ENCODE assay signal across 8 cellular contexts in the genomic region with DNA sequence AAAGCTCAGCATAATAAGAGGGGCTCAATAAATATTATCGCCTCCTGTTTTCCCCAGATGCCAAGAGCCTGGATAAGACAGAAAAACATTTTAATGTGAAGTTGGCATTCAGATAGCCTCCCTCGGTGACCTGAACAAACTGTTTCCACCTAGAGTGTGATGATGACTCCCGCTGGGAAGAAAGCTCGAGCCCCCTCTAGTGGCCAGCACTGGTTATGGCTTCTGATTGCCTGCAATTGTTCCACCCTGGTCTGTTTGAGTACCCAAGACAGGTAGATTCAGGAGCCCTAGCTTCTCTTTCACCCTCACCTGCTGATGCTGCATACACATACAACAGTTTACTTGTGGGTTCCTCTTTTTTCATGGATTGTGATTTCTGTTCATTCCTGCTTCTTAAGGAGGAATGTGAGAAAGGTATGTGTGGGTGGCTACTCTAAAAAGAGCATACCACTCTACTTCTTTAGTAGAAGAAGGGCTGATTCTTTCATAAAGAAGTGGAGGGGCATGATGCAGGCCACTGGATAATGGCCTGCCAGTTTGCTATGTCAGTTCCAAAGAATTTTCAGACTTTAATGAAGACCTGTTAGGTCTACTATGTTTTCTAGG. TPM values are rescaled to one million over a fixed set of nuclear protein-coding genes. Genes with fewer than 3 reads are reported as not detected.
A peak's percentile ranks its signal among the peaks of the same experiment; 100 is the strongest.
DNase-seq lines count a peak whose midpoint lies in the region; ATAC-seq and TF ChIP-seq lines count a peak whose summit lies in the region.

No MANE protein-coding gene starts in this region.

- H3K36me3 Mint-ChIP-seq in CD4-positive, CD25-positive, alpha-beta regulatory T cell: peaks cover 25% of the 10 kb centered on the region

- H3K27ac Mint-ChIP-seq in CD4-positive, CD25-positive, alpha-beta regulatory T cell: peak overlapping the region in 2 of 3 donors; percentile 7 to 12

- TF ChIP-seq POLR2A in adrenal gland (IDR thresholded peaks at IDR 0.05): no peak
- no peak for TF ChIP-seq POLR2A in sigmoid colon (IDR thresholded peaks at IDR 0.05)

- H3K4me1 ChIP-seq in CD4-positive, CD25-positive, alpha-beta regulatory T cell (ENCODE audit: control insufficient read depth, insufficient read depth, low read length, poor library complexity, severe bottlenecking): peaks cover under 1% of the 10 kb centered on the region
- peaks cover 8 to 37% of the 10 kb centered on the region in 2 donors for H3K4me1 ChIP-seq in adrenal gland (replicated peaks in 1 of 2)
- H3K4me1 ChIP-seq in sigmoid colon: peaks cover 0 to 4% (median 0%) of the 10 kb centered on the region in 4 donors

- peak; percentile 95 for TF ChIP-seq CTCF in GM20000 (IDR thresholded peaks at IDR 0.05; ENCODE audit: extremely low read depth, missing control alignments)
- peak; percentile 85 to 97 (median 95) for TF ChIP-seq CTCF in adrenal gland (IDR thresholded peaks at IDR 0.05)
- peak; percentile 79 to 95 (median 92) for TF ChIP-seq CTCF in sigmoid colon (IDR thresholded peaks at IDR 0.05)

- peaks cover 51% of the 10 kb centered on the region for H3K36me3 ChIP-seq in CD4-positive, CD25-positive, alpha-beta regulatory T cell (ENCODE audit: control insufficient read depth, insufficient read depth, low read length)
- H3K36me3 ChIP-seq in adrenal gland (replicated peaks in 1 of 2) (peaks cover 0 to 48% of the 10 kb centered on the region in 2 donors), sigmoid colon (peaks cover 14 to 67% (median 21%) of the 10 kb centered on the region in 4 donors)

- no peak overlapping the region for H3K4me3 Mint-ChIP-seq in CD4-positive, CD25-positive, alpha-beta regulatory T cell

- H3K9me3 Mint-ChIP-seq in CD4-positive, CD25-positive, alpha-beta regulatory T cell: no peaks in the 10 kb centered on the region

- no peak for TF ChIP-seq EP300 in sigmoid colon (IDR thresholded peaks at IDR 0.05)

- no peak overlapping the region for H3K4me3 ChIP-seq in CD4-positive, CD25-positive, alpha-beta regulatory T cell (ENCODE audit: low read depth, low read length)
- H3K4me3 ChIP-seq in adrenal gland (no peak overlapping the region), sigmoid colon (no peak overlapping the region)

- H3K9me3 ChIP-seq in CD4-positive, CD25-positive, alpha-beta regulatory T cell (ENCODE audit: control insufficient read depth in 2 of 2, low read length in 2 of 2): no peaks in the 10 kb centered on the region
- H3K9me3 ChIP-seq in adrenal gland (replicated peaks in 1 of 3) (no peaks in the 10 kb centered on the region), sigmoid colon (no peaks in the 10 kb centered on the region)

- no peak overlapping the region for H3K27ac ChIP-seq in CD4-positive, CD25-positive, alpha-beta regulatory T cell (ENCODE audit: insufficient read depth, low read length, poor library complexity, severe bottlenecking)
- H3K27ac ChIP-seq in adrenal gland (no peak overlapping the region), sigmoid colon (no peak overlapping the region)

- no peaks in the 10 kb centered on the region for H3K27me3 ChIP-seq in CD4-positive, CD25-positive, alpha-beta regulatory T cell (ENCODE audit: control insufficient read depth, insufficient read depth, low read length)
- H3K27me3 ChIP-seq in adrenal gland: no peaks in the 10 kb centered on the region
- H3K27me3 ChIP-seq in sigmoid colon: no peaks in the 10 kb centered on the region

- intact Hi-C loops in adrenal gland (cut with DNase I) (loop anchor here in 1 of 2 donors (5.0 kb wide), 1 partner anchor 77 kb away; a partner anchor contains a TSS), left ventricle myocardium superior (cut with micrococcal nuclease) (no loop called here), sigmoid colon (cut with DNase I) (loop anchor here (1.0 to 10.0 kb wide), 2 partner anchors 77 to 339 kb away; no protein-coding TSS in a partner anchor)

- 3 to 6% (median 4%) methylated on average over 4 of the region's 4 CpGs for WGBS in adrenal gland, 4 donors
- WGBS in sigmoid colon, 2 donors: 10 to 18% methylated on average over 4 of the region's 4 CpGs

- H3K27me3 Mint-ChIP-seq in CD4-positive, CD25-positive, alpha-beta regulatory T cell: no peaks in the 10 kb centered on the region

- DNase-seq in CD4-positive, CD25-positive, alpha-beta regulatory T cell: peak; percentile 66 to 79 (median 78)
- peak; percentile 79 for DNase-seq in GM20000 (ENCODE audit: low spot score)
- DNase-seq in MV-4-11 (lab: John Stamatoyannopoulos, UW): peak; percentile 42
- DNase-seq in T-helper 1 cell: peak; percentile 40 to 77 (median 67)
- peak; percentile 76 to 95 (median 86) for DNase-seq in adrenal gland
- DNase-seq in left ventricle myocardium superior: peak; percentile 81
- peak; percentile 85 for DNase-seq in sigmoid colon

- peak; percentile 86 to 89 for ATAC-seq in CD4-positive, CD25-positive, alpha-beta regulatory T cell (ENCODE audit: low read depth in 2 of 2)
- peak; percentile 87 for ATAC-seq in left ventricle myocardium superior
- no peak for ATAC-seq in HG03097 (IDR thresholded peaks at IDR 0.05; ENCODE audit: low FRiP score, unreplicated experiment)

- H3K4me1 Mint-ChIP-seq in CD4-positive, CD25-positive, alpha-beta regulatory T cell: peaks cover 4 to 21% (median 9%) of the 10 kb centered on the region in 4 donors

RNA-seq across cellular contexts. Expression of a gene that starts 6.4 kb away (rescaled TPM):
- total RNA-seq in CD4-positive, CD25-positive, alpha-beta regulatory T cell: 8.4 TPM
- polyA plus RNA-seq in CD4-positive, CD25-positive, alpha-beta regulatory T cell: 10 to 100 TPM; 23.9 to 28.9 (median 25.6) TPM
- total RNA-seq in adrenal gland: 10 to 100 TPM; 12.1 to 49.5 (median 21.6) TPM
- 100 to 1,000 TPM in 1 of 3 donors, 10 to 100 TPM in 2; 33.9 to 106 (median 46.1) TPM for polyA plus RNA-seq in adrenal gland
- 6.2 TPM for total RNA-seq in left ventricle myocardium superior
- total RNA-seq in sigmoid colon: 1 to 10 TPM; 5.0 to 8.9 (median 7.3) TPM
- 10 to 100 TPM; 10.2 to 25.3 (median 11.3) TPM for polyA plus RNA-seq in sigmoid colon

RNA-seq across cellular contexts. Expression of a gene that starts 6.8 kb away (rescaled TPM):
- 39.2 TPM for total RNA-seq in CD4-positive, CD25-positive, alpha-beta regulatory T cell
- 10 to 100 TPM in 1 of 4 donors, 1 to 10 TPM in 3; 4.9 to 11.0 (median 7.7) TPM for polyA plus RNA-seq in CD4-positive, CD25-positive, alpha-beta regulatory T cell
- total RNA-seq in adrenal gland (10 to 100 TPM; 13.5 to 34.0 (median 24.1) TPM), left ventricle myocardium superior (15.8 TPM), sigmoid colon (10 to 100 TPM; 17.9 to 36.6 (median 22.1) TPM)
- polyA plus RNA-seq in adrenal gland (10 to 100 TPM; 12.7 to 30.1 (median 18.6) TPM), sigmoid colon (10 to 100 TPM in 2 of 3 donors, 1 to 10 TPM in 1; 4.8 to 12.5 (median 10.4) TPM)
